In the genomic region with DNA sequence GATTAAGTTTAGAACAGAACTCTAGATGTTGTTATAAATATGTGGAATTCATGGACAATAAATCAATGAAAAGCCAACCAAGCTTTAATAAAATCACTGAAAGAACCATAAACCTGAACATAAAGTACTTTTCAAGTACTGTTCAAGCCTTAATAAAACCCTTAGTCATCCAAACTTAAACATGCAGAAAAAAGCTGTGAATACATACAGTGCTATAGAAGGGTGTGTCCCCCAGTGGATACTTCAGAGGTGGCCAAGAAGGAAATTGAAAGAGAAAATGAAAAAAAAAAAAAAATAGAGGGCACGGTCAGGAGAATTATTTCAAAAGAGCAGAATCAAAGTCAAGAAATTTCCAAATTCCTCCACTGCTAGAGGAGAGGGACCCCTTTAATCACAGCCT, we compare ENCODE assay signal across 16 cellular contexts.
DNase-seq lines count a peak whose midpoint lies in the region; ATAC-seq, FAIRE-seq and TF ChIP-seq lines count a peak whose summit lies in the region.
"Had no signal": no experiment of that assay in that cellular context is flagged by ENCODE, and none has a peak within 500 bp of the region (broad histone marks: within the 10 kb centered on the region; RNA-seq: fewer than 3 reads in every experiment).

No MANE protein-coding gene starts in this region.

- H2AFZ ChIP-seq in K562 (ENCODE audit: low read depth, low read length) = no peak overlapping the region

- no TSS peak for BruUV-seq in K562 (replicated peaks; lab: Mats Ljungman, UMichigan)

- POLR2A ChIA-PET in K562 (lab: Yijun Ruan, JAX) = no interaction called here

- H3K4me3 ChIP-seq in K562 (no peak overlapping the region), mucosa of descending colon (no peak overlapping the region)

- H3K9ac ChIP-seq in K562 (ENCODE audit: insufficient read depth in 1 of 2, low read depth in 2 of 2, low read length in 2 of 2) = no peak overlapping the region

- H3K79me2 ChIP-seq in K562 (ENCODE audit: control insufficient read depth, insufficient read depth, low read length) = no peaks in the 10 kb centered on the region

- H3K9me3 ChIP-seq in K562 (replicated peaks; ENCODE audit: control insufficient read depth, insufficient read depth, low read depth, low read length) (no peaks in the 10 kb centered on the region), mucosa of descending colon (peaks cover 6% of the 10 kb centered on the region)
- H3K9me3 ChIP-seq: Caco-2 had no signal

- H3K9me1 ChIP-seq in K562 (ENCODE audit: control insufficient read depth, insufficient read depth, low read length) = no peaks in the 10 kb centered on the region

- TF ChIP-seq POLR2A in K562 (conservative IDR thresholded peaks at IDR 0.05) = no peak

- FAIRE-seq in K562 (lab: Jason Lieb, UNC) = no peak
- FAIRE-seq: A204.1, D721Med had no signal

- no peaks in the 10 kb centered on the region for H3K27me3 ChIP-seq in K562 (ENCODE audit: control insufficient read depth in 2 of 2, insufficient read depth in 2 of 2, low read length in 2 of 2)

- no peak overlapping the region for H3K27ac ChIP-seq in K562 (ENCODE audit: extremely low read depth, low read depth, low read length)
- H3K27ac ChIP-seq: C4-2B had no signal

- TF ChIP-seq RAD21 in K562 (CRISPR knock-in tag; conservative IDR thresholded peaks at IDR 0.05 in 1 of 2, IDR thresholded peaks at IDR 0.05 in 1 of 2) = no peak

- no peak for TF ChIP-seq CTCF in K562 (IDR thresholded peaks at IDR 0.05 in 2 of 3, conservative IDR thresholded peaks at IDR 0.05 in 1 of 3; ENCODE audit: insufficient read depth in 2 of 3, low read depth in 1 of 3, low read length in 3 of 3)
- no peak for TF ChIP-seq CTCF in mucosa of descending colon (IDR thresholded peaks at IDR 0.05)

- intact Hi-C loops in K562 (cut with micrococcal nuclease) (no loop called here), mucosa of descending colon (cut with DNase I, micrococcal nuclease) (no loop called here)

- ATAC-seq in K562 = no peak
- peak; percentile 82 for ATAC-seq in mucosa of descending colon
- no peak for ATAC-seq in GM19035 (IDR thresholded peaks at IDR 0.05; ENCODE audit: unreplicated experiment)

- H3K4me2 ChIP-seq in K562 (ENCODE audit: insufficient read depth, low read length) = no peak overlapping the region

- no CpG with 5 or more reads among the region's 1 CpG for WGBS in K562 (ENCODE audit: insufficient coverage, low coverage, missing lambda C conversion rate)

- no peaks in the 10 kb centered on the region for H4K20me1 ChIP-seq in K562 (replicated peaks; ENCODE audit: control insufficient read depth, insufficient read depth, low read length)

- peak; percentile 62 for DNase-seq in LoVo (ENCODE audit: low spot score)
- no peak for DNase-seq in K562 (ENCODE audit: extremely low read depth in 1 of 4, low spot score in 3 of 4)
- no peak for DNase-seq in mucosa of descending colon
- DNase-seq in NK-92 (lab: John Stamatoyannopoulos, UW; ENCODE audit: unreplicated experiment) = no peak
- DNase-seq in stimulated activated CD4-positive, alpha-beta T cell treated with anti-CD3 and anti-CD28 coated beads, Interleukin-2, amount 100 ng/mL, for 24 hours = no peak
- DNase-seq in superior temporal gyrus (ENCODE audit: extremely low spot score) = no peak
- DNase-seq: AML-193; Caco-2; CD4-positive, alpha-beta T cell; GF-D8; GOT3; H9 had no signal

- in situ Hi-C loops in K562 (cut with MboI) = no loop called here

- H3K4me1 ChIP-seq in K562 (replicated peaks in 1 of 2; ENCODE audit: control insufficient read depth in 2 of 2, insufficient read depth in 2 of 2, low read length in 2 of 2) (no peaks in the 10 kb centered on the region), mucosa of descending colon (ENCODE audit: low read depth) (no peaks in the 10 kb centered on the region)
- H3K4me1 ChIP-seq: Caco-2 had no signal

- CTCF ChIA-PET in K562 (lab: Yijun Ruan, JAX; ENCODE audit: low intra/inter-chr PET ratio) = no interaction called here

- no peaks in the 10 kb centered on the region for H3K36me3 ChIP-seq in K562 (ENCODE audit: control insufficient read depth, insufficient read depth, low read length)
- no peaks in the 10 kb centered on the region for H3K36me3 ChIP-seq in mucosa of descending colon (ENCODE audit: low read depth)

- no peak for TF ChIP-seq EP300 in K562 (IDR thresholded peaks at IDR 0.05; ENCODE audit: low read length)

TF ChIP-seq in K562, 482 proteins besides CTCF, POLR2A, EP300 and RAD21:
- TF ChIP-seq ZNF507 (tag; conservative IDR thresholded peaks at IDR 0.05) = no peak
- TF ChIP-seq BRCA1 (IDR thresholded peaks at IDR 0.05) = no peak
- TF ChIP-seq BRCA1 (CRISPR knock-in tag; IDR thresholded peaks at IDR 0.05) = no peak
- TF ChIP-seq MAFG (tag; conservative IDR thresholded peaks at IDR 0.05) = peak; percentile 60
- no peak for TF ChIP-seq ZNF717 (CRISPR knock-in tag; IDR thresholded peaks at IDR 0.05)
- peak; percentile 42; the same call in 1 of the 2 replicates for TF ChIP-seq C11orf30 (IDR thresholded peaks at IDR 0.05; ENCODE audit: low read depth)
- no peak for TF ChIP-seq SMARCB1 (IDR thresholded peaks at IDR 0.05; ENCODE audit: insufficient read length, low read depth)
- peak; percentile 37; the same call in 1 of the 2 replicates for TF ChIP-seq ZNF316 (IDR thresholded peaks at IDR 0.05)
- no peak for TF ChIP-seq POLR2G (IDR thresholded peaks at IDR 0.05; ENCODE audit: low read depth, low read length)
